21 cellular contexts compared by ENCODE assay signal in genomic region chr19:954272-954671, GRCh38. TPM values are rescaled to one million over a fixed set of nuclear protein-coding genes. Genes with fewer than 3 reads are reported as not detected.
DNase-seq lines count a peak whose midpoint lies in the region; ATAC-seq and TF ChIP-seq lines count a peak whose summit lies in the region.
"Had no signal": no experiment of that assay in that cellular context is flagged by ENCODE, and none has a peak within 500 bp of the region (broad histone marks: within the 10 kb centered on the region; RNA-seq: fewer than 3 reads in every experiment).

No MANE protein-coding gene starts in this region.

- H3K79me2 ChIP-seq in smooth muscle cell (ENCODE audit: low read depth), result peaks cover 72% of the 10 kb centered on the region

- 37% methylated on average over 11 of the region's 14 CpGs for WGBS in smooth muscle cell (ENCODE audit: low lambda C conversion rate)

- ATAC-seq in gastrocnemius medialis, result no peak
- ATAC-seq: natural killer cell; stimulated activated naive CD8-positive, alpha-beta T cell treated with anti-CD3 and anti-CD28 coated beads, Interleukin-15, amount 100 ng/mL, for 72 hours; upper lobe of right lung had no signal

- TF ChIP-seq CTCF in HL-60 (IDR thresholded peaks at IDR 0.05; ENCODE audit: insufficient read depth, low read length) (no peak), smooth muscle cell (IDR thresholded peaks at IDR 0.05; ENCODE audit: borderline replicate concordance, insufficient read depth, poor library complexity, severe bottlenecking) (no peak), gastrocnemius medialis (IDR thresholded peaks at IDR 0.05 in 4 of 5, conservative IDR thresholded peaks at IDR 0.05 in 1 of 5) (no peak)

- H3K4me1 ChIP-seq in endocrine pancreas (ENCODE audit: control insufficient read depth, insufficient read depth, low read length) (no peaks in the 10 kb centered on the region), smooth muscle cell (ENCODE audit: low read depth) (peaks cover 51% of the 10 kb centered on the region), gastrocnemius medialis (no peaks in the 10 kb centered on the region)

- H3K9me3 ChIP-seq in endocrine pancreas (ENCODE audit: control insufficient read depth, low read length) (no peaks in the 10 kb centered on the region), smooth muscle cell (replicated peaks; ENCODE audit: low read depth) (no peaks in the 10 kb centered on the region), gastrocnemius medialis (no peaks in the 10 kb centered on the region)
- H3K9me3 ChIP-seq: upper lobe of right lung had no signal

- no peaks in the 10 kb centered on the region for H3K27me3 ChIP-seq in HL-60 (ENCODE audit: insufficient read depth, poor library complexity, severe bottlenecking)
- H3K27me3 ChIP-seq in endocrine pancreas (ENCODE audit: control insufficient read depth, insufficient read depth, low read length), result no peaks in the 10 kb centered on the region
- H3K27me3 ChIP-seq in smooth muscle cell (ENCODE audit: low read depth), result no peaks in the 10 kb centered on the region
- peaks cover 0 to 20% (median 11%) of the 10 kb centered on the region in 3 donors for H3K27me3 ChIP-seq in gastrocnemius medialis
- H3K27me3 ChIP-seq: upper lobe of right lung had no signal

- no peak overlapping the region for H2AFZ ChIP-seq in smooth muscle cell (ENCODE audit: low read depth)

- H3K36me3 ChIP-seq in endocrine pancreas (ENCODE audit: control insufficient read depth, insufficient read depth, low read length) (no peaks in the 10 kb centered on the region), smooth muscle cell (ENCODE audit: low read depth) (no peaks in the 10 kb centered on the region), gastrocnemius medialis (no peaks in the 10 kb centered on the region)
- H3K36me3 ChIP-seq: upper lobe of right lung had no signal

- H3K27ac ChIP-seq in HL-60 (replicated peaks), result peak overlapping the region; percentile 89; the same call in 1 of the 2 replicates
- H3K27ac ChIP-seq in smooth muscle cell (ENCODE audit: low read depth), result peak overlapping the region; percentile 95
- H3K27ac ChIP-seq in substantia nigra (ENCODE audit: low read depth, low read length, poor library complexity, severe bottlenecking), result no peak overlapping the region
- no peak overlapping the region for H3K27ac ChIP-seq in gastrocnemius medialis
- H3K27ac ChIP-seq: epithelial cell of prostate, RWPE1, upper lobe of right lung had no signal

- peak overlapping the region; percentile 85 for H3K4me2 ChIP-seq in smooth muscle cell

- no peak overlapping the region for H3K4me3 ChIP-seq in HL-60 (replicated peaks; ENCODE audit: insufficient read depth, low read length)
- H3K4me3 ChIP-seq in endocrine pancreas (ENCODE audit: control insufficient read depth, insufficient read depth, low read length), result no peak overlapping the region
- H3K4me3 ChIP-seq in smooth muscle cell, result no peak overlapping the region
- no peak overlapping the region for H3K4me3 ChIP-seq in gastrocnemius medialis
- H3K4me3 ChIP-seq: upper lobe of right lung had no signal

- in situ Hi-C loops in gastrocnemius medialis (cut with MboI; ENCODE audit: low sequenced_read_pairs in 4 of 4), result no loop called here

- no peak for TF ChIP-seq POLR2A in gastrocnemius medialis (IDR thresholded peaks at IDR 0.05)

- intact Hi-C loops in gastrocnemius medialis (cut with DNase I; ENCODE audit: low total_unique reads), result no loop called here

- peaks cover 46% of the 10 kb centered on the region for H3F3A ChIP-seq in smooth muscle cell (ENCODE audit: low read depth)

- H3K9ac ChIP-seq in endocrine pancreas (ENCODE audit: control insufficient read depth, insufficient read depth, low read length) (peak overlapping the region; percentile 19), smooth muscle cell (ENCODE audit: low read depth) (no peak overlapping the region)

- DNase-seq in HL-60 (ENCODE audit: low read depth in 1 of 2, low spot score in 1 of 2) (no peak), smooth muscle cell (lab: John Stamatoyannopoulos, UW; ENCODE audit: unreplicated experiment) (no peak), DMS 273 (lab: John Stamatoyannopoulos, UW; ENCODE audit: unreplicated experiment) (no peak), substantia nigra (lab: John Stamatoyannopoulos, UW) (no peak), gastrocnemius medialis (no peak)
- DNase-seq: activated CD4-positive, alpha-beta T cell treated with anti-CD3 and anti-CD28 coated beads for 48 hours; COR-L47; cortex of kidney; GOT3; kidney glomerular epithelial cell; natural killer cell; NCI-H1105 treated with DMSO at 0.1 percent for 48 hours; NCI-H510A treated with DMSO at 0.1 percent for 48 hours; posterior cingulate gyrus; stimulated activated CD4-positive, alpha-beta T cell treated with anti-CD3 and anti-CD28 coated beads, Interleukin-2, amount 100 ng/mL, for 24 hours; stimulated activated naive CD8-positive, alpha-beta T cell treated with anti-CD3 and anti-CD28 coated beads, Interleukin-15, amount 100 ng/mL, for 72 hours; upper lobe of right lung had no signal

- peaks cover 39% of the 10 kb centered on the region for H4K20me1 ChIP-seq in smooth muscle cell (ENCODE audit: low read depth)

RNA-seq across cellular contexts. Expression of gene ARID3A, which starts 28.4 kb away (rescaled TPM):
- total RNA-seq in smooth muscle cell (50.3 TPM in 2 replicates), gastrocnemius medialis (1 to 10 TPM; 1.8 to 9.9 (median 7.8) TPM)
- polyA plus RNA-seq in smooth muscle cell, result 45.7 and 75.2 TPM in 2 replicates

RNA-seq across cellular contexts. Expression of gene WDR18, which starts 29.9 kb away (rescaled TPM):
- total RNA-seq in smooth muscle cell (33.8 and 69.4 TPM in 2 replicates), gastrocnemius medialis (10 to 100 TPM in 3 of 4 donors, 1 to 10 TPM in 1; 4.4 to 59.0 (median 28.6) TPM)
- polyA plus RNA-seq in smooth muscle cell, result 153 and 160 TPM in 2 replicates

RNA-seq across cellular contexts. Expression of gene KISS1R, which starts 37.1 kb away (rescaled TPM):
- total RNA-seq in smooth muscle cell (0.27 TPM in 1 of 2 replicates, not detected in the other), gastrocnemius medialis (not detected)
- polyA plus RNA-seq in smooth muscle cell, result 0.61 and 1.4 TPM in 2 replicates
- total RNA-seq: HT-29, upper lobe of right lung had no signal

RNA-seq across cellular contexts. Expression of gene R3HDM4, which starts 41.3 kb away (rescaled TPM):
- total RNA-seq in smooth muscle cell, result 25.9 and 42.3 TPM in 2 replicates
- polyA plus RNA-seq in smooth muscle cell, result 69.4 and 70.5 TPM in 2 replicates
- total RNA-seq in gastrocnemius medialis, result 10 to 100 TPM; 37.2 to 49.1 (median 44.3) TPM

RNA-seq across cellular contexts. Expression of gene GRIN3B, which starts 45.9 kb away (rescaled TPM):
- total RNA-seq in smooth muscle cell (1.2 and 12.6 TPM in 2 replicates), gastrocnemius medialis (not detected)
- 1.2 and 3.6 TPM in 2 replicates for polyA plus RNA-seq in smooth muscle cell
- total RNA-seq: HT-29, upper lobe of right lung had no signal

Comparison
In these comparisons a context has a peak if more than half of its experiments do, and no peak if none do; other contexts are left out.
1. H3K27ac ChIP-seq: peak in HL-60 (single experiment) and smooth muscle cell (single experiment); none in substantia nigra (single experiment) and gastrocnemius medialis (0 of 4).